Comparison of ENCODE assay signal across 8 cellular contexts in genomic region chr13:109779876-109780516, GRCh38. TPM values are rescaled to one million over a fixed set of nuclear protein-coding genes. Genes with fewer than 3 reads are reported as not detected.
DNase-seq lines count a peak whose midpoint lies in the region; ATAC-seq and TF ChIP-seq lines count a peak whose summit lies in the region.

No MANE protein-coding gene starts in this region.

- no peak for ATAC-seq in activated CD8-positive, alpha-beta T cell treated with anti-CD3 and anti-CD28 coated beads for 36 hours
- no peak for ATAC-seq in HG03457 (IDR thresholded peaks at IDR 0.05; ENCODE audit: unreplicated experiment)

- peak overlapping the region; percentile 29 to 39 for H3K9ac ChIP-seq in stomach smooth muscle (ENCODE audit: low read length in 2 of 2)

- H3K36me3 ChIP-seq in stomach smooth muscle (ENCODE audit: control insufficient read depth in 2 of 2, insufficient read depth in 2 of 2, low read length in 2 of 2): peaks cover 0 to 2% of the 10 kb centered on the region in 2 donors

- H3K9me3 Mint-ChIP-seq in activated CD4-positive, alpha-beta T cell treated with anti-CD3 and anti-CD28 coated beads, Interleukin-2, amount 10 ng/mL, durations not matched to agents 7 days and 5 days: no peaks in the 10 kb centered on the region
- H3K9me3 Mint-ChIP-seq in activated CD8-positive, alpha-beta T cell treated with anti-CD3 and anti-CD28 coated beads for 36 hours: no peaks in the 10 kb centered on the region
- H3K9me3 Mint-ChIP-seq in glutamatergic neuron (ENCODE audit: unreplicated experiment): no peaks in the 10 kb centered on the region

- H3K4me3 Mint-ChIP-seq in activated CD4-positive, alpha-beta T cell treated with anti-CD3 and anti-CD28 coated beads, Interleukin-2, amount 10 ng/mL, durations not matched to agents 7 days and 5 days: peak overlapping the region; percentile 43
- no peak overlapping the region for H3K4me3 Mint-ChIP-seq in activated CD8-positive, alpha-beta T cell treated with anti-CD3 and anti-CD28 coated beads for 36 hours
- H3K4me3 Mint-ChIP-seq in glutamatergic neuron (ENCODE audit: unreplicated experiment): peak overlapping the region; percentile 95

- POLR2A ChIA-PET in activated CD4-positive, alpha-beta T cell treated with anti-CD3 and anti-CD28 coated beads, Interleukin-2, amount 10 ng/mL, durations not matched to agents 7 days and 5 days (lab: Charles Lee): no interaction called here
- POLR2A ChIA-PET in activated CD8-positive, alpha-beta T cell treated with anti-CD3 and anti-CD28 coated beads for 36 hours (lab: Charles Lee): interaction anchor here (1.0 kb wide), 1 partner anchor 22 kb away, joined by 3 read pairs; no protein-coding TSS in a partner anchor

- H3K4me3 ChIP-seq in stomach smooth muscle (ENCODE audit: low read length in 2 of 2): peak overlapping the region; percentile 80 to 82

- H3K9me3 ChIP-seq in stomach smooth muscle (ENCODE audit: control insufficient read depth in 2 of 2, low read length in 2 of 2): no peaks in the 10 kb centered on the region

- intact Hi-C loops in activated CD8-positive, alpha-beta T cell treated with anti-CD3 and anti-CD28 coated beads for 36 hours (cut with micrococcal nuclease): no loop called here

- peaks cover 54% of the 10 kb centered on the region for H3K4me1 Mint-ChIP-seq in activated CD4-positive, alpha-beta T cell treated with anti-CD3 and anti-CD28 coated beads, Interleukin-2, amount 10 ng/mL, durations not matched to agents 7 days and 5 days
- peaks cover 45% of the 10 kb centered on the region for H3K4me1 Mint-ChIP-seq in activated CD8-positive, alpha-beta T cell treated with anti-CD3 and anti-CD28 coated beads for 36 hours (ENCODE audit: low read depth)
- H3K4me1 Mint-ChIP-seq in glutamatergic neuron (ENCODE audit: low read depth, unreplicated experiment): peaks cover 33% of the 10 kb centered on the region

- H3K36me3 Mint-ChIP-seq in activated CD4-positive, alpha-beta T cell treated with anti-CD3 and anti-CD28 coated beads, Interleukin-2, amount 10 ng/mL, durations not matched to agents 7 days and 5 days (ENCODE audit: low read depth): peaks cover 11% of the 10 kb centered on the region
- peaks cover 3% of the 10 kb centered on the region for H3K36me3 Mint-ChIP-seq in activated CD8-positive, alpha-beta T cell treated with anti-CD3 and anti-CD28 coated beads for 36 hours (ENCODE audit: low read depth)
- H3K36me3 Mint-ChIP-seq in glutamatergic neuron (ENCODE audit: unreplicated experiment): no peaks in the 10 kb centered on the region

- no peak overlapping the region for H3K27ac ChIP-seq in stomach smooth muscle (ENCODE audit: low read length)

- DNase-seq in activated CD4-positive, alpha-beta T cell treated with anti-CD3 and anti-CD28 coated beads, Interleukin-2, amount 10 ng/mL, durations not matched to agents 7 days and 5 days: no peak
- no peak for DNase-seq in activated CD4-positive, alpha-beta T cell treated with anti-CD3 and anti-CD28 coated beads for 1 hour
- no peak for DNase-seq in activated CD8-positive, alpha-beta T cell treated with anti-CD3 and anti-CD28 coated beads for 36 hours
- DNase-seq in glutamatergic neuron (no peak), H4 (ENCODE audit: low spot score) (no peak), DMS 273 treated with DMSO at 0.1 percent for 48 hours (lab: John Stamatoyannopoulos, UW) (no peak)

- TF ChIP-seq CTCF in activated CD8-positive, alpha-beta T cell treated with anti-CD3 and anti-CD28 coated beads for 36 hours (IDR thresholded peaks at IDR 0.05): no peak
- TF ChIP-seq CTCF in glutamatergic neuron (IDR thresholded peaks at IDR 0.05; ENCODE audit: partially characterized antibody, unreplicated experiment): no peak

- H3K27me3 Mint-ChIP-seq in activated CD4-positive, alpha-beta T cell treated with anti-CD3 and anti-CD28 coated beads, Interleukin-2, amount 10 ng/mL, durations not matched to agents 7 days and 5 days: no peaks in the 10 kb centered on the region
- no peaks in the 10 kb centered on the region for H3K27me3 Mint-ChIP-seq in activated CD8-positive, alpha-beta T cell treated with anti-CD3 and anti-CD28 coated beads for 36 hours
- H3K27me3 Mint-ChIP-seq in glutamatergic neuron (ENCODE audit: unreplicated experiment): peaks cover 7% of the 10 kb centered on the region

- peaks cover 56% of the 10 kb centered on the region for H3K4me1 ChIP-seq in stomach smooth muscle (ENCODE audit: control insufficient read depth, insufficient read depth, low read length)

- H3K27me3 ChIP-seq in stomach smooth muscle (ENCODE audit: control insufficient read depth in 1 of 2, insufficient read depth in 2 of 2, low read length in 2 of 2): no peaks in the 10 kb centered on the region

- CTCF ChIA-PET in activated CD4-positive, alpha-beta T cell treated with anti-CD3 and anti-CD28 coated beads, Interleukin-2, amount 10 ng/mL, durations not matched to agents 7 days and 5 days (lab: Charles Lee): interaction anchor here (0.5 kb wide), 1 partner anchor 1568 kb away, joined by 3 read pairs; no protein-coding TSS in a partner anchor
- CTCF ChIA-PET in activated CD8-positive, alpha-beta T cell treated with anti-CD3 and anti-CD28 coated beads for 36 hours (lab: Charles Lee): interaction anchor here (1.0 to 2.6 kb wide), 3 partner anchors 9 to 15 kb away, joined by 3 to 9 read pairs (median 4); no protein-coding TSS in a partner anchor

- peak overlapping the region; percentile 47 for H3K27ac Mint-ChIP-seq in activated CD4-positive, alpha-beta T cell treated with anti-CD3 and anti-CD28 coated beads, Interleukin-2, amount 10 ng/mL, durations not matched to agents 7 days and 5 days
- H3K27ac Mint-ChIP-seq in activated CD8-positive, alpha-beta T cell treated with anti-CD3 and anti-CD28 coated beads for 36 hours: peak overlapping the region; percentile 80
- H3K27ac Mint-ChIP-seq in glutamatergic neuron (ENCODE audit: unreplicated experiment): no peak overlapping the region

RNA-seq across cellular contexts. Expression of gene IRS2, which starts 6.4 kb away (rescaled TPM):
- 1 to 10 TPM; 3.4 to 4.2 TPM for total RNA-seq in activated CD4-positive, alpha-beta T cell treated with anti-CD3 and anti-CD28 coated beads, Interleukin-2, amount 10 ng/mL, durations not matched to agents 7 days and 5 days
- 1 to 10 TPM; 2.8 TPM for total RNA-seq in activated CD8-positive, alpha-beta T cell treated with anti-CD3 and anti-CD28 coated beads for 36 hours
- 27.0 TPM for total RNA-seq in glutamatergic neuron (ENCODE audit: unreplicated experiment)
- 0.14 and 0.45 TPM in 2 replicates for total RNA-seq in H4 (2014; rRNA removed; shearing (Covaris generic))
